8 cellular contexts compared by ENCODE assay signal in genomic region chr13:72726185-72726584, GRCh38. TPM values are rescaled to one million over a fixed set of nuclear protein-coding genes. Genes with fewer than 3 reads are reported as not detected.
DNase-seq lines count a peak whose midpoint lies in the region; TF ChIP-seq lines count a peak whose summit lies in the region.
"Not testable (repeated sequence)": the region's sequence is repeated elsewhere in the genome, so short reads cannot be mapped to it uniquely, and the experiment has no call there.

No MANE protein-coding gene starts in this region.

- H3K27me3 Mint-ChIP-seq in CD4-positive, alpha-beta memory T cell; activated T-helper 1 cell treated with anti-CD3 and anti-CD28 coated beads, Interleukin-12 subunit alpha, Interleukin-12 subunit beta, Interleukin-2, Interleukin-4 antibody, amounts not matched to agents 30 ng/mL and 10 ng/mL and 1 ng/mL, durations not matched to agents 14 hours and 24 hours and 36 hours (ENCODE audit: insufficient read depth); nephron progenitor cell (ENCODE audit: low read depth, poor library complexity): not testable (repeated sequence)

- CTCF ChIA-PET in CD4-positive, alpha-beta memory T cell (lab: Charles Lee; ENCODE audit: partially characterized antibody), result not testable (repeated sequence)

- not testable (repeated sequence) for H3K36me3 ChIP-seq in CD4-positive, alpha-beta memory T cell (ENCODE audit: insufficient read depth, low read length); ectodermal cell (ENCODE audit: control insufficient read depth, insufficient read depth, low read length); thymus (ENCODE audit: control insufficient read depth, insufficient read depth)
- peaks cover 28% of the 10 kb centered on the region for H3K36me3 ChIP-seq in HUES6 (ENCODE audit: control insufficient read depth, insufficient read depth, low read length)

- H3K27ac ChIP-seq in CD4-positive, alpha-beta memory T cell (ENCODE audit: low read depth, low read length); HUES6 (ENCODE audit: low read depth, low read length); ectodermal cell (ENCODE audit: insufficient read depth, low read depth, low read length, poor library complexity, severe bottlenecking); thymus (ENCODE audit: low read depth): not testable (repeated sequence)

- H3K36me3 Mint-ChIP-seq in CD4-positive, alpha-beta memory T cell, result peaks cover 10 to 22% of the 10 kb centered on the region in 2 donors
- H3K36me3 Mint-ChIP-seq in activated T-helper 1 cell treated with anti-CD3 and anti-CD28 coated beads, Interleukin-12 subunit alpha, Interleukin-12 subunit beta, Interleukin-2, Interleukin-4 antibody, amounts not matched to agents 30 ng/mL and 10 ng/mL and 1 ng/mL, durations not matched to agents 14 hours and 24 hours and 36 hours (ENCODE audit: low read depth), result peaks cover 31% of the 10 kb centered on the region
- H3K36me3 Mint-ChIP-seq in nephron progenitor cell (ENCODE audit: low read depth), result peaks cover 60% of the 10 kb centered on the region

- H3K27me3 ChIP-seq in CD4-positive, alpha-beta memory T cell (ENCODE audit: insufficient read depth, low read length); HUES6 (ENCODE audit: control insufficient read depth, insufficient read depth, low read length); ectodermal cell (ENCODE audit: control insufficient read depth, insufficient read depth, low read length, poor library complexity, severe bottlenecking); thymus (ENCODE audit: control insufficient read depth, insufficient read depth): not testable (repeated sequence)

- peaks cover 35 to 65% (median 46%) of the 10 kb centered on the region in 4 donors for H3K4me1 Mint-ChIP-seq in CD4-positive, alpha-beta memory T cell
- H3K4me1 Mint-ChIP-seq in activated T-helper 1 cell treated with anti-CD3 and anti-CD28 coated beads, Interleukin-12 subunit alpha, Interleukin-12 subunit beta, Interleukin-2, Interleukin-4 antibody, amounts not matched to agents 30 ng/mL and 10 ng/mL and 1 ng/mL, durations not matched to agents 14 hours and 24 hours and 36 hours (ENCODE audit: low read depth), result peaks cover 73% of the 10 kb centered on the region
- H3K4me1 Mint-ChIP-seq in nephron progenitor cell, result peaks cover 39% of the 10 kb centered on the region

- intact Hi-C loops in CD4-positive, alpha-beta memory T cell (cut with micrococcal nuclease), result loop anchor here (5.0 to 10.0 kb wide), 2 partner anchors 1409 to 1434 kb away; partner anchors contain the start of gene KLF12
- intact Hi-C loops in activated T-helper 1 cell treated with anti-CD3 and anti-CD28 coated beads, Interleukin-12 subunit alpha, Interleukin-12 subunit beta, Interleukin-2, Interleukin-4 antibody, amounts not matched to agents 30 ng/mL and 10 ng/mL and 1 ng/mL, durations not matched to agents 14 hours and 24 hours and 36 hours (cut with micrococcal nuclease), result loop anchor here (2.0 to 10.0 kb wide), 7 partner anchors 17 to 1563 kb away; partner anchors contain the start of gene KLF12

- not testable (repeated sequence) for H3K9me3 Mint-ChIP-seq in CD4-positive, alpha-beta memory T cell; activated T-helper 1 cell treated with anti-CD3 and anti-CD28 coated beads, Interleukin-12 subunit alpha, Interleukin-12 subunit beta, Interleukin-2, Interleukin-4 antibody, amounts not matched to agents 30 ng/mL and 10 ng/mL and 1 ng/mL, durations not matched to agents 14 hours and 24 hours and 36 hours
- peaks cover 23% of the 10 kb centered on the region for H3K9me3 Mint-ChIP-seq in nephron progenitor cell

- peak overlapping the region; percentile 94 to 98 (median 96) for H3K4me3 Mint-ChIP-seq in CD4-positive, alpha-beta memory T cell
- H3K4me3 Mint-ChIP-seq in activated T-helper 1 cell treated with anti-CD3 and anti-CD28 coated beads, Interleukin-12 subunit alpha, Interleukin-12 subunit beta, Interleukin-2, Interleukin-4 antibody, amounts not matched to agents 30 ng/mL and 10 ng/mL and 1 ng/mL, durations not matched to agents 14 hours and 24 hours and 36 hours, result peak overlapping the region; percentile 99
- peak overlapping the region; percentile 95 for H3K4me3 Mint-ChIP-seq in nephron progenitor cell

- not testable (repeated sequence) for H3K9me3 ChIP-seq in CD4-positive, alpha-beta memory T cell (ENCODE audit: control insufficient read depth in 1 of 2, low read length in 2 of 2); HUES6 (ENCODE audit: control insufficient read depth, insufficient read depth, low read depth, low read length); ectodermal cell (ENCODE audit: control insufficient read depth, low read length); thymus (ENCODE audit: control insufficient read depth)

- not testable (repeated sequence) for TF ChIP-seq CTCF in nephron progenitor cell (IDR thresholded peaks at IDR 0.05)

- not testable (repeated sequence) for DNase-seq in CD4-positive, alpha-beta memory T cell; activated T-helper 1 cell treated with anti-CD3 and anti-CD28 coated beads, Interleukin-12 subunit alpha, Interleukin-12 subunit beta, Interleukin-2, Interleukin-4 antibody, amounts not matched to agents 30 ng/mL and 10 ng/mL and 1 ng/mL, durations not matched to agents 14 hours and 24 hours and 36 hours (ENCODE audit: low spot score); nephron progenitor cell
- peak; percentile 31 for DNase-seq in SIG-M5 treated with dmso at 0.1 percent for 504 hours (lab: John Stamatoyannopoulos, UW; ENCODE audit: unreplicated experiment)

- WGBS in ectodermal cell, 2 experiments, result 87 to 90% methylated on average over 13 to 14 of the region's 15 CpGs
- 96% methylated on average over 15 of the region's 15 CpGs for WGBS in thymus

- POLR2A ChIA-PET in CD4-positive, alpha-beta memory T cell (lab: Charles Lee; ENCODE audit: partially characterized antibody), result interaction anchor here (0.6 kb wide), 1 partner anchor 993 kb away, joined by 3 read pairs; no protein-coding TSS in a partner anchor

- H3K4me3 ChIP-seq in CD4-positive, alpha-beta memory T cell (ENCODE audit: low read length in 2 of 2), result peak overlapping the region; percentile 33 to 82
- H3K4me3 ChIP-seq in HUES6 (ENCODE audit: low read depth, low read length) (peak overlapping the region; percentile 90), ectodermal cell (ENCODE audit: insufficient read depth, low read depth, low read length) (peak overlapping the region; percentile 87), iPS-11a (ENCODE audit: low read depth, low read length) (peak overlapping the region; percentile 10), thymus (ENCODE audit: low read length) (peak overlapping the region; percentile 87)

- H3K27ac Mint-ChIP-seq in CD4-positive, alpha-beta memory T cell, result peak overlapping the region in 5 of 7 donors; percentile 48 to 96 (median 91)
- H3K27ac Mint-ChIP-seq in activated T-helper 1 cell treated with anti-CD3 and anti-CD28 coated beads, Interleukin-12 subunit alpha, Interleukin-12 subunit beta, Interleukin-2, Interleukin-4 antibody, amounts not matched to agents 30 ng/mL and 10 ng/mL and 1 ng/mL, durations not matched to agents 14 hours and 24 hours and 36 hours, result peak overlapping the region; percentile 97
- H3K27ac Mint-ChIP-seq in nephron progenitor cell, result not testable (repeated sequence)

- peaks cover 32% of the 10 kb centered on the region for H3K4me1 ChIP-seq in CD4-positive, alpha-beta memory T cell (ENCODE audit: insufficient read depth, low read length)
- not testable (repeated sequence) for H3K4me1 ChIP-seq in HUES6 (ENCODE audit: control insufficient read depth, insufficient read depth, low read length); ectodermal cell (ENCODE audit: control insufficient read depth, insufficient read depth, low read length); thymus (ENCODE audit: control insufficient read depth, insufficient read depth, low read length)

- peak overlapping the region; percentile 20 for H3K9ac ChIP-seq in HUES6 (ENCODE audit: low read length)

RNA-seq across cellular contexts. Expression of gene MZT1, which starts 1.2 kb away (rescaled TPM):
- total RNA-seq in CD4-positive, alpha-beta memory T cell, result 1 to 10 TPM; 6.3 to 7.9 TPM
- 1 to 10 TPM; 6.2 to 9.3 TPM for polyA plus RNA-seq in CD4-positive, alpha-beta memory T cell
- total RNA-seq in activated T-helper 1 cell treated with anti-CD3 and anti-CD28 coated beads, Interleukin-12 subunit alpha, Interleukin-12 subunit beta, Interleukin-2, Interleukin-4 antibody, amounts not matched to agents 30 ng/mL and 10 ng/mL and 1 ng/mL, durations not matched to agents 14 hours and 24 hours and 36 hours, result 21.2 and 22.8 TPM in 2 replicates
- 41.9 TPM for polyA plus RNA-seq in ectodermal cell (2013, experiment 1 of 4)
- polyA plus RNA-seq in ectodermal cell (2013, experiment 2 of 4), result 37.6 TPM
- polyA plus RNA-seq in ectodermal cell (2013, experiment 3 of 4), result 37.7 TPM
- polyA plus RNA-seq in ectodermal cell (2013, experiment 4 of 4), result 40.3 TPM
- 18.6 TPM for polyA plus RNA-seq in thymus

RNA-seq across cellular contexts. Expression of gene BORA, which starts 1.5 kb away (rescaled TPM):
- 1 to 10 TPM; 6.1 to 7.2 TPM for total RNA-seq in CD4-positive, alpha-beta memory T cell
- 10 to 100 TPM in 1 of 2 donors, 1 to 10 TPM in 1; 6.1 to 10.5 TPM for polyA plus RNA-seq in CD4-positive, alpha-beta memory T cell
- 14.6 and 19.4 TPM in 2 replicates for total RNA-seq in activated T-helper 1 cell treated with anti-CD3 and anti-CD28 coated beads, Interleukin-12 subunit alpha, Interleukin-12 subunit beta, Interleukin-2, Interleukin-4 antibody, amounts not matched to agents 30 ng/mL and 10 ng/mL and 1 ng/mL, durations not matched to agents 14 hours and 24 hours and 36 hours
- polyA plus RNA-seq in ectodermal cell (2013, experiment 1 of 4), result 30.8 TPM
- polyA plus RNA-seq in ectodermal cell (2013, experiment 2 of 4), result 30.2 TPM
- 28.4 TPM for polyA plus RNA-seq in ectodermal cell (2013, experiment 3 of 4)
- polyA plus RNA-seq in ectodermal cell (2013, experiment 4 of 4), result 28.6 TPM
- polyA plus RNA-seq in thymus, result 6.6 TPM

RNA-seq across cellular contexts. Expression of gene DIS3, which starts 55.5 kb away (rescaled TPM):
- 10 to 100 TPM; 36.4 to 41.0 TPM for total RNA-seq in CD4-positive, alpha-beta memory T cell
- polyA plus RNA-seq in CD4-positive, alpha-beta memory T cell, result 10 to 100 TPM; 12.8 to 14.0 TPM
- 49.9 and 55.4 TPM in 2 replicates for total RNA-seq in activated T-helper 1 cell treated with anti-CD3 and anti-CD28 coated beads, Interleukin-12 subunit alpha, Interleukin-12 subunit beta, Interleukin-2, Interleukin-4 antibody, amounts not matched to agents 30 ng/mL and 10 ng/mL and 1 ng/mL, durations not matched to agents 14 hours and 24 hours and 36 hours
- 41.8 TPM for polyA plus RNA-seq in ectodermal cell (2013, experiment 1 of 4)
- polyA plus RNA-seq in ectodermal cell (2013, experiment 2 of 4), result 46.5 TPM
- 35.7 TPM for polyA plus RNA-seq in ectodermal cell (2013, experiment 3 of 4)
- 38.0 TPM for polyA plus RNA-seq in ectodermal cell (2013, experiment 4 of 4)
- 17.0 TPM for polyA plus RNA-seq in thymus

RNA-seq across cellular contexts. Expression of gene PIBF1, which starts 55.7 kb away (rescaled TPM):
- total RNA-seq in CD4-positive, alpha-beta memory T cell, result 10 to 100 TPM; 27.9 to 36.0 TPM
- polyA plus RNA-seq in CD4-positive, alpha-beta memory T cell, result 10 to 100 TPM; 10.4 to 18.1 TPM
- total RNA-seq in activated T-helper 1 cell treated with anti-CD3 and anti-CD28 coated beads, Interleukin-12 subunit alpha, Interleukin-12 subunit beta, Interleukin-2, Interleukin-4 antibody, amounts not matched to agents 30 ng/mL and 10 ng/mL and 1 ng/mL, durations not matched to agents 14 hours and 24 hours and 36 hours, result 20.9 and 21.2 TPM in 2 replicates
- 19.3 TPM for polyA plus RNA-seq in ectodermal cell (2013, experiment 1 of 4)
- 20.5 TPM for polyA plus RNA-seq in ectodermal cell (2013, experiment 2 of 4)
- 24.2 TPM for polyA plus RNA-seq in ectodermal cell (2013, experiment 3 of 4)
- polyA plus RNA-seq in ectodermal cell (2013, experiment 4 of 4), result 22.1 TPM
- polyA plus RNA-seq in thymus, result 26.0 TPM

Comparison
In these comparisons a context has a peak if more than half of its experiments do, and no peak if none do; other contexts are left out.
1. H3K4me3 ChIP-seq: peak in every context shown above with its lines; median percentile 90 in HUES6; 87 in ectodermal cell; 87 in thymus; 58 in CD4-positive, alpha-beta memory T cell; 10 in iPS-11a.